In genomic region chr6:121828567-121828966, GRCh38 we compare ENCODE assay signal across 19 cellular contexts.
A peak's percentile ranks its signal among the peaks of the same experiment; 100 is the strongest.
DNase-seq lines count a peak whose midpoint lies in the region; ATAC-seq and TF ChIP-seq lines count a peak whose summit lies in the region.
"Had no signal": no experiment of that assay in that cellular context is flagged by ENCODE, and none has a peak within 500 bp of the region (broad histone marks: within the 10 kb centered on the region; RNA-seq: fewer than 3 reads in every experiment).

No MANE protein-coding gene starts in this region.

- no peak overlapping the region for H3K4me3 ChIP-seq in cardiac fibroblast (replicated peaks in 1 of 2; ENCODE audit: low read depth in 2 of 2, low read length in 2 of 2)
- H3K4me3 ChIP-seq: Peyer's patch had no signal

- peaks cover 8% of the 10 kb centered on the region for H3K4me1 Mint-ChIP-seq in type B pancreatic cell (ENCODE audit: unreplicated experiment)
- H3K4me1 Mint-ChIP-seq: B cell, T-cell had no signal

- no peak for ATAC-seq in GM18520 (IDR thresholded peaks at IDR 0.05; ENCODE audit: unreplicated experiment)
- ATAC-seq: Right ventricle myocardium inferior, T-cell had no signal

- H3K4me3 Mint-ChIP-seq in type B pancreatic cell = no peak overlapping the region
- H3K4me3 Mint-ChIP-seq: B cell, T-cell had no signal

- DNase-seq in AG08395 (ENCODE audit: low spot score) = peak; percentile 36
- DNase-seq in GM03348 (ENCODE audit: low spot score) = peak; percentile 31
- DNase-seq in cardiac fibroblast (ENCODE audit: low read depth in 2 of 2) = peak; percentile 41 to 57
- peak; percentile 28 for DNase-seq in fibroblast of the conjunctiva (ENCODE audit: low read depth)
- DNase-seq in middle frontal gyrus (ENCODE audit: extremely low spot score, low spot score) = no peak
- no peak for DNase-seq in type B pancreatic cell (ENCODE audit: extremely low spot score, unreplicated experiment)
- DNase-seq: ACHN, DMS 273 treated with DMSO at 0.1 percent for 48 hours, DND-41, GDM1, H7, NCI-H1105, NCI-H1694, NCI-H2081 treated with DMSO at 0.1 percent for 48 hours, Peyer's patch, T-cell had no signal

- no peaks in the 10 kb centered on the region for H3K27me3 Mint-ChIP-seq in type B pancreatic cell
- H3K27me3 Mint-ChIP-seq: B cell, T-cell had no signal

- TF ChIP-seq CTCF in cardiac fibroblast (IDR thresholded peaks at IDR 0.05; ENCODE audit: low read depth, low read length) = no peak
- TF ChIP-seq CTCF in type B pancreatic cell (conservative IDR thresholded peaks at IDR 0.05) = no peak

- no peaks in the 10 kb centered on the region for H3K9me3 Mint-ChIP-seq in type B pancreatic cell
- H3K9me3 Mint-ChIP-seq: T-cell had no signal

- no peaks in the 10 kb centered on the region for H3K36me3 Mint-ChIP-seq in type B pancreatic cell
- H3K36me3 Mint-ChIP-seq: T-cell had no signal

- H3K27ac Mint-ChIP-seq in type B pancreatic cell = no peak overlapping the region
- H3K27ac Mint-ChIP-seq: B cell, T-cell had no signal

Comparison
In these comparisons a context has a peak if more than half of its experiments do, and no peak if none do; other contexts are left out.
1. DNase-seq: peak in AG08395 (single experiment), GM03348 (single experiment), cardiac fibroblast (2 of 2) and fibroblast of the conjunctiva (single experiment); none in middle frontal gyrus (single experiment) and type B pancreatic cell (single experiment).